Comparison of ENCODE assay signal across 19 cellular contexts in the genomic region with DNA sequence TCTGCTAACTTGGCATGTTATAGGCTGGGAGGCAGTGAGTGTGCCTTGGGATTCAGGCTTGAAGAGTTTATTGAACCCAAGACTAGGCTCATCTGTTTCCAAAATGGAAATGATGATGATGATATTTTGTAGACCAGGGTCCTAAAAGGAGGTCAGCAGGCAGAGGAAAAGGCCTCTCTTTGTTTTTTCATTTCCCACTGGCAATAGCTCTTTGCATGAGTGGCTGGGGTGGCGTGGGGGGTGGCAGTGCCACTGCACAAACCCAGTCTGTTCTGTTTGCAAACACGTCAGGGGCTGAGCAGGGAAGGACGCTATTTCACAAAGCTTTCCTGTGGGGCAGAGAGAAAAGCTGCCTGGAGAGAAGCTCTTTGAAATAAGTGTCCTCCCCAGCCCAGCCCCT.
DNase-seq lines count a peak whose midpoint lies in the region; ATAC-seq lines count a peak whose summit lies in the region.
"Had no signal": no experiment of that assay in that cellular context is flagged by ENCODE, and none has a peak within 500 bp of the region (broad histone marks: within the 10 kb centered on the region; RNA-seq: fewer than 3 reads in every experiment).

No MANE protein-coding gene starts in this region.

- intact Hi-C loops in sciatic nerve (cut with DNase I), result no loop called here

- DNase-seq in C1 segment of cervical spinal cord (lab: John Stamatoyannopoulos, UW) (peak in 12 of 14 donors; percentile 21 to 79 (median 60)), cerebellum (ENCODE audit: low spot score) (peak; percentile 29), medulla oblongata (ENCODE audit: extremely low spot score) (peak; percentile 87), sciatic nerve (ENCODE audit: low spot score) (no peak), kidney glomerular epithelial cell (lab: John Stamatoyannopoulos, UW) (no peak), SK-N-DZ (ENCODE audit: low spot score) (no peak)
- DNase-seq: 8988T; activated CD4-positive, alpha-beta T cell treated with anti-CD3 and anti-CD28 coated beads for 4 hours; activated effector memory CD4-positive, alpha-beta T cell treated with Interleukin-2 at 50 U/mL for 16 hours; DMS 273 treated with DMSO at 0.1 percent for 48 hours; NCI-H1048; NCI-H187; NCI-H524 treated with DMSO at 0.1 percent for 48 hours; SHP77; small intestine; stimulated activated CD4-positive, alpha-beta T cell treated with anti-CD3 and anti-CD28 coated beads, Interleukin-1b, Interleukin-23, amount 100 ng/mL, for 48 hours; stimulated activated naive CD8-positive, alpha-beta T cell treated with anti-CD3 and anti-CD28 coated beads, Interleukin-15, amount 100 ng/mL, for 72 hours had no signal

- ATAC-seq in sciatic nerve (peak; percentile 65), HG03135 (IDR thresholded peaks at IDR 0.05; ENCODE audit: unreplicated experiment) (no peak)
- no peak for ATAC-seq in activated CD4-positive, CD25-positive, alpha-beta regulatory T cell treated with anti-CD3 and anti-CD28 coated beads, Interleukin-2, amount 50 U/mL, for 24 hours

Comparison
In these comparisons a context has a peak if more than half of its experiments do, and no peak if none do; other contexts are left out.
1. DNase-seq: peak in C1 segment of cervical spinal cord (12 of 14), cerebellum (single experiment) and medulla oblongata (single experiment); none in sciatic nerve (single experiment), kidney glomerular epithelial cell (single experiment) and SK-N-DZ (single experiment).